Comparison of ENCODE assay signal across 3 cellular contexts in the genomic region with DNA sequence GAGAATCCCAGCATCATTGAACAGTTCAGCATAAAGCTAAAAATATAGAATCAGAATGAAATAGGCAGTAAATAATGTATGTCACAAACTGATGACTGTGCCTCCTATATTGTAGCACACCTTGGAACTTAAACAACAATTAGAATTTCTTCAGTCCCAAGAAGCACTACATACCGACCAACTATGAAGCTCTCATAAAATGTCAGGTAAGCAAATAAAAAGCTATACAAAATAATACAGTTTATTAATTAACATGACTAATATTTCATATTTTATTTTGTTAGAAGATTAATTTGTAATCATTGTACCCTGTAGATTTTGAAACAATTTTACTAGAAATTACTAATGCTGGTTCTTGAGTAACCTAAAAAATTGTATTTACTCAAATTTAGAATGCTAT.
A peak's percentile ranks its signal among the peaks of the same experiment; 100 is the strongest.
TF ChIP-seq lines count a peak whose summit lies in the region.

No MANE protein-coding gene starts in this region.

TF ChIP-seq in HepG2, 621 proteins besides CTCF, POLR2A, EP300 and RAD21 (continued from another document):
- TF ChIP-seq, protein P1, sequence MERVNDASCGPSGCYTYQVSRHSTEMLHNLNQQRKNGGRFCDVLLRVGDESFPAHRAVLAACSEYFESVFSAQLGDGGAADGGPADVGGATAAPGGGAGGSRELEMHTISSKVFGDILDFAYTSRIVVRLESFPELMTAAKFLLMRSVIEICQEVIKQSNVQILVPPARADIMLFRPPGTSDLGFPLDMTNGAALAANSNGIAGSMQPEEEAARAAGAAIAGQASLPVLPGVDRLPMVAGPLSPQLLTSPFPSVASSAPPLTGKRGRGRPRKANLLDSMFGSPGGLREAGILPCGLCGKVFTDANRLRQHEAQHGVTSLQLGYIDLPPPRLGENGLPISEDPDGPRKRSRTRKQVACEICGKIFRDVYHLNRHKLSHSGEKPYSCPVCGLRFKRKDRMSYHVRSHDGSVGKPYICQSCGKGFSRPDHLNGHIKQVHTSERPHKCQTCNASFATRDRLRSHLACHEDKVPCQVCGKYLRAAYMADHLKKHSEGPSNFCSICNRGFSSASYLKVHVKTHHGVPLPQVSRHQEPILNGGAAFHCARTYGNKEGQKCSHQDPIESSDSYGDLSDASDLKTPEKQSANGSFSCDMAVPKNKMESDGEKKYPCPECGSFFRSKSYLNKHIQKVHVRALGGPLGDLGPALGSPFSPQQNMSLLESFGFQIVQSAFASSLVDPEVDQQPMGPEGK (CRISPR knock-in tag; IDR thresholded peaks at IDR 0.05): no peak
- TF ChIP-seq MAFK (conservative IDR thresholded peaks at IDR 0.05 in 1 of 2, IDR thresholded peaks at IDR 0.05 in 1 of 2; ENCODE audit: low read length in 2 of 2) (peak; percentile 52 to 65), ZNF329 (CRISPR knock-in tag; IDR thresholded peaks at IDR 0.05; ENCODE audit: low read depth) (no peak), ATF1 (CRISPR knock-in tag; IDR thresholded peaks at IDR 0.05) (no peak), MAFF (IDR thresholded peaks at IDR 0.05; ENCODE audit: low read depth, low read length) (peak; percentile 46; the same call in 1 of the 2 replicates)
- TF ChIP-seq, protein P2, sequence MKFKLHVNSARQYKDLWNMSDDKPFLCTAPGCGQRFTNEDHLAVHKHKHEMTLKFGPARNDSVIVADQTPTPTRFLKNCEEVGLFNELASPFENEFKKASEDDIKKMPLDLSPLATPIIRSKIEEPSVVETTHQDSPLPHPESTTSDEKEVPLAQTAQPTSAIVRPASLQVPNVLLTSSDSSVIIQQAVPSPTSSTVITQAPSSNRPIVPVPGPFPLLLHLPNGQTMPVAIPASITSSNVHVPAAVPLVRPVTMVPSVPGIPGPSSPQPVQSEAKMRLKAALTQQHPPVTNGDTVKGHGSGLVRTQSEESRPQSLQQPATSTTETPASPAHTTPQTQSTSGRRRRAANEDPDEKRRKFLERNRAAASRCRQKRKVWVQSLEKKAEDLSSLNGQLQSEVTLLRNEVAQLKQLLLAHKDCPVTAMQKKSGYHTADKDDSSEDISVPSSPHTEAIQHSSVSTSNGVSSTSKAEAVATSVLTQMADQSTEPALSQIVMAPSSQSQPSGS (CRISPR knock-in tag; IDR thresholded peaks at IDR 0.05): no peak
TF ChIP-seq in HepG2: peak in this region for 2.

TF ChIP-seq in A549, 52 proteins besides CTCF, POLR2A, EP300 and RAD21 (continued from another document):
- no peak for TF ChIP-seq KDM1A (IDR thresholded peaks at IDR 0.05; ENCODE audit: low read depth)

TF ChIP-seq in IMR-90, 13 proteins besides CTCF, POLR2A, EP300 and RAD21 (continued from another document):
- TF ChIP-seq RCOR1 (IDR thresholded peaks at IDR 0.05; ENCODE audit: insufficient replicate concordance, low read length) (no peak), NFE2L2 (IDR thresholded peaks at IDR 0.05; ENCODE audit: low read depth, low read length) (no peak), MXI1 (IDR thresholded peaks at IDR 0.05; ENCODE audit: borderline replicate concordance, low read depth, low read length) (no peak), MAFK (IDR thresholded peaks at IDR 0.05; ENCODE audit: low read depth, low read length) (peak; percentile 19; the same call in 1 of the 2 replicates), FOS (IDR thresholded peaks at IDR 0.05; ENCODE audit: low read depth, low read length) (no peak)
